8 cellular contexts compared by ENCODE assay signal in the genomic region with DNA sequence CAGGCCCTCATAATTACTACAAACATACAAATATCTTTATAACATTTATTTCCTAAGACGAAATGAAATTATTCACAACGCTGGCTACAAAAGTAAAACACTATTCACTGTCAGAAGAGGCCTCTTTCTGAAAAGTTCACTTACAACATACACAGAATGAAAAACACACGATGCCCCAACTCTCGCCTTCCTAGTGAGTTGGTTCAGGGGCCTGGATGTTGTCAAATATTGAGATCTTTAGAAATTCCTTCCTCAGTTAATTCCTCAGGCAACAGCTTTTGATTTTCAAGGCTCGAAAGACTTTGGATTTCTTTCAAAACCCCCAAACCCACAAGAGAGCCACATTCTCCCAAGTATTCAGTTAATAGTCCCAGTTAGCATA. TPM values are rescaled to one million over a fixed set of nuclear protein-coding genes. Genes with fewer than 3 reads are reported as not detected.
DNase-seq lines count a peak whose midpoint lies in the region; ATAC-seq and TF ChIP-seq lines count a peak whose summit lies in the region.

No MANE protein-coding gene starts in this region.

- peak overlapping the region; percentile 44 to 76 for H3K27ac Mint-ChIP-seq in natural killer cell treated with Interleukin-12 subunit alpha and Interleukin-12 subunit beta and Interleukin-15 and Interleukin-18, amount 100 ng/mL, for 72 hours

- H3K9me3 ChIP-seq in MG63 = no peaks in the 10 kb centered on the region

- TF ChIP-seq CTCF in AG04449 (IDR thresholded peaks at IDR 0.05; ENCODE audit: insufficient read depth, low read length, missing control alignments) (no peak), coronary artery (IDR thresholded peaks at IDR 0.05) (no peak)

- peaks cover 3% of the 10 kb centered on the region for H3K9me3 Mint-ChIP-seq in natural killer cell treated with Interleukin-12 subunit alpha and Interleukin-12 subunit beta and Interleukin-15 and Interleukin-18, amount 100 ng/mL, for 72 hours

- CTCF ChIA-PET in AG04449 (lab: Yijun Ruan, JAX) = interaction anchor here (1.0 to 26.3 kb wide), 8 partner anchors 12 to 77 kb away, joined by 4 to 351 read pairs (median 8); no protein-coding TSS in a partner anchor

- 0 out of 2 replicates have a peak, but pooled peaks cover 5% of the 10 kb centered on the region for H3K36me3 ChIP-seq in MG63

- POLR2A ChIA-PET in AG04449 (lab: Yijun Ruan, JAX) = interaction anchor here (0.9 to 4.0 kb wide), 14 partner anchors 8 to 77 kb away, joined by 3 to 61 read pairs (median 6); no protein-coding TSS in a partner anchor

- no peaks in the 10 kb centered on the region for H3K27me3 ChIP-seq in MG63

- ATAC-seq in natural killer cell treated with Interleukin-12 subunit alpha and Interleukin-12 subunit beta and Interleukin-15 and Interleukin-18, amount 100 ng/mL, for 72 hours = no peak
- no peak for ATAC-seq in GM21423 (IDR thresholded peaks at IDR 0.05; ENCODE audit: unreplicated experiment)

- H3K4me3 Mint-ChIP-seq in natural killer cell treated with Interleukin-12 subunit alpha and Interleukin-12 subunit beta and Interleukin-15 and Interleukin-18, amount 100 ng/mL, for 72 hours = peak overlapping the region; percentile 72

- no peaks in the 10 kb centered on the region for H3K27me3 Mint-ChIP-seq in natural killer cell treated with Interleukin-12 subunit alpha and Interleukin-12 subunit beta and Interleukin-15 and Interleukin-18, amount 100 ng/mL, for 72 hours

- DNase-seq in AG04449 (ENCODE audit: low read depth, low spot score) (no peak), MG63 (no peak), coronary artery (ENCODE audit: low spot score) (no peak), GOT3 (lab: John Stamatoyannopoulos, UW) (no peak), NCI-H2171 treated with DMSO at 0.1 percent for 48 hours (lab: John Stamatoyannopoulos, UW) (no peak)
- DNase-seq in natural killer cell treated with Interleukin-12 subunit alpha and Interleukin-12 subunit beta and Interleukin-15 and Interleukin-18, amount 100 ng/mL, for 72 hours (ENCODE audit: low spot score) = no peak
- no peak for DNase-seq in stimulated activated CD4-positive, alpha-beta T cell treated with anti-CD3 and anti-CD28 coated beads, Interleukin-2, amount 100 ng/mL, for 48 hours

- H3K4me3 ChIP-seq in AG04449 (ENCODE audit: low read depth, low read length) (peak overlapping the region; percentile 67), MG63 (peak overlapping the region; percentile 57), coronary artery (peak overlapping the region; percentile 65)

- H3K36me3 Mint-ChIP-seq in natural killer cell treated with Interleukin-12 subunit alpha and Interleukin-12 subunit beta and Interleukin-15 and Interleukin-18, amount 100 ng/mL, for 72 hours = no peaks in the 10 kb centered on the region

- H3K27ac ChIP-seq in coronary artery = peak overlapping the region; percentile 89 to 91

- peaks cover 20 to 22% of the 10 kb centered on the region in 2 donors for H3K4me1 Mint-ChIP-seq in natural killer cell treated with Interleukin-12 subunit alpha and Interleukin-12 subunit beta and Interleukin-15 and Interleukin-18, amount 100 ng/mL, for 72 hours (ENCODE audit: low read depth in 2 of 2)

RNA-seq across cellular contexts. Expression of a gene that starts 14.2 kb away (rescaled TPM):
- not detected in 2 replicates for total RNA-seq in MG63 (2014; rRNA removed; shearing (Covaris generic); ENCODE audit: low replicate concordance)
- total RNA-seq in natural killer cell treated with Interleukin-12 subunit alpha and Interleukin-12 subunit beta and Interleukin-15 and Interleukin-18, amount 100 ng/mL, for 72 hours = 1 to 10 TPM; 1.2 to 4.7 TPM
